18 cellular contexts compared by ENCODE assay signal in genomic region chr18:57439617-57439975, GRCh38. TPM values are rescaled to one million over a fixed set of nuclear protein-coding genes. Genes with fewer than 3 reads are reported as not detected.
DNase-seq lines count a peak whose midpoint lies in the region; ATAC-seq, FAIRE-seq and TF ChIP-seq lines count a peak whose summit lies in the region.
"Had no signal": no experiment of that assay in that cellular context is flagged by ENCODE, and none has a peak within 500 bp of the region (broad histone marks: within the 10 kb centered on the region; RNA-seq: fewer than 3 reads in every experiment).

No MANE protein-coding gene starts in this region.

- intact Hi-C loops in left ventricle myocardium inferior (cut with micrococcal nuclease): no loop called here
- intact Hi-C loops in left cardiac atrium (cut with DNase I): no loop called here

- no peak for TF ChIP-seq CTCF in left ventricle myocardium inferior (IDR thresholded peaks at IDR 0.05; ENCODE audit: borderline replicate concordance)

- H3K4me1 ChIP-seq in left ventricle myocardium inferior: peaks cover 68% of the 10 kb centered on the region

- no peak for FAIRE-seq in H54 (lab: Jason Lieb, UNC)
- FAIRE-seq: GM12878 had no signal

- TF ChIP-seq POLR2A in H54 (IDR thresholded peaks at IDR 0.05; ENCODE audit: low read depth, low read length): no peak

- H3K27ac Mint-ChIP-seq in activated T-helper 17 cell treated with anti-CD3 and anti-CD28 coated beads, Interleukin-2, amount 50 U/mL, for 72 hours: no peak overlapping the region
- peak overlapping the region; percentile 46 for H3K27ac Mint-ChIP-seq in memory B cell
- H3K27ac Mint-ChIP-seq in stimulated activated naive CD8-positive, alpha-beta T cell treated with anti-CD3 and anti-CD28 coated beads, Interleukin-15, amount 100 ng/mL, for 72 hours: peak overlapping the region in 1 of 2 donors; percentile 48
- H3K27ac Mint-ChIP-seq: effector memory CD8-positive, alpha-beta T cell; immature natural killer cell had no signal

- H3K4me3 ChIP-seq in left ventricle myocardium inferior: peak overlapping the region; percentile 53
- H3K4me3 ChIP-seq: GM12878, prostate gland had no signal

- no peak for DNase-seq in left ventricle myocardium inferior
- DNase-seq in left cardiac atrium: no peak
- no peak for DNase-seq in memory B cell (ENCODE audit: low spot score in 2 of 2)
- DNase-seq in stimulated activated naive CD8-positive, alpha-beta T cell treated with anti-CD3 and anti-CD28 coated beads, Interleukin-15, amount 100 ng/mL, for 72 hours: no peak
- DNase-seq in ACHN: no peak
- no peak for DNase-seq in H54 (ENCODE audit: insufficient read length, low spot score)
- DNase-seq: activated CD4-positive, CD25-positive, alpha-beta regulatory T cell treated with anti-CD3 and anti-CD28 coated beads, Interleukin-2, amount 50 U/mL, for 72 hours; activated naive CD4-positive, alpha-beta T cell treated with Interleukin-2 at 50 U/mL for 16 hours; effector memory CD8-positive, alpha-beta T cell; immature natural killer cell; midbrain; NCI-H2029 treated with DMSO at 0.1 percent for 48 hours had no signal

- no peaks in the 10 kb centered on the region for H3K36me3 ChIP-seq in left ventricle myocardium inferior
- H3K36me3 ChIP-seq: prostate gland, tibial nerve had no signal

- H3K4me3 Mint-ChIP-seq in activated T-helper 17 cell treated with anti-CD3 and anti-CD28 coated beads, Interleukin-2, amount 50 U/mL, for 72 hours: peak overlapping the region; percentile 26
- no peak overlapping the region for H3K4me3 Mint-ChIP-seq in memory B cell
- H3K4me3 Mint-ChIP-seq in stimulated activated naive CD8-positive, alpha-beta T cell treated with anti-CD3 and anti-CD28 coated beads, Interleukin-15, amount 100 ng/mL, for 72 hours: peak overlapping the region; percentile 51 to 87
- H3K4me3 Mint-ChIP-seq: effector memory CD8-positive, alpha-beta T cell had no signal

- peaks cover 61% of the 10 kb centered on the region for H3K27me3 Mint-ChIP-seq in activated T-helper 17 cell treated with anti-CD3 and anti-CD28 coated beads, Interleukin-2, amount 50 U/mL, for 72 hours
- peaks cover 37% of the 10 kb centered on the region for H3K27me3 Mint-ChIP-seq in memory B cell
- H3K27me3 Mint-ChIP-seq in stimulated activated naive CD8-positive, alpha-beta T cell treated with anti-CD3 and anti-CD28 coated beads, Interleukin-15, amount 100 ng/mL, for 72 hours: peaks cover 98% of the 10 kb centered on the region

- in situ Hi-C loops in ACHN (cut with HindIII; ENCODE audit: low pct_ligation_motif_present, low pct_unique_long_range_greater_than_20kb, low sequenced_read_pairs): no loop called here

- H3K27me3 ChIP-seq in left ventricle myocardium inferior (ENCODE audit: low read depth): peaks cover 97% of the 10 kb centered on the region

- peaks cover 28% of the 10 kb centered on the region for H3K36me3 Mint-ChIP-seq in activated T-helper 17 cell treated with anti-CD3 and anti-CD28 coated beads, Interleukin-2, amount 50 U/mL, for 72 hours (ENCODE audit: low read depth)
- peaks cover 6% of the 10 kb centered on the region for H3K36me3 Mint-ChIP-seq in memory B cell

- no peak overlapping the region for H3K27ac ChIP-seq in left ventricle myocardium inferior (replicated peaks)
- H3K27ac ChIP-seq: prostate gland, RWPE1, tibial nerve had no signal

- ATAC-seq in left cardiac atrium (no peak), memory B cell (ENCODE audit: low read depth) (no peak), HG02885 (IDR thresholded peaks at IDR 0.05; ENCODE audit: poor library complexity, unreplicated experiment) (no peak)
- ATAC-seq in activated T-helper 17 cell treated with anti-CD3 and anti-CD28 coated beads, Interleukin-2, amount 50 U/mL, for 72 hours (replicated peaks): no peak
- no peak for ATAC-seq in stimulated activated naive CD8-positive, alpha-beta T cell treated with anti-CD3 and anti-CD28 coated beads, Interleukin-15, amount 100 ng/mL, for 72 hours
- ATAC-seq: effector memory CD8-positive, alpha-beta T cell; GM12878 had no signal

- peaks cover 7% of the 10 kb centered on the region for H3K4me1 Mint-ChIP-seq in activated T-helper 17 cell treated with anti-CD3 and anti-CD28 coated beads, Interleukin-2, amount 50 U/mL, for 72 hours
- peaks cover 17% of the 10 kb centered on the region for H3K4me1 Mint-ChIP-seq in memory B cell
- peaks cover 62% of the 10 kb centered on the region for H3K4me1 Mint-ChIP-seq in stimulated activated naive CD8-positive, alpha-beta T cell treated with anti-CD3 and anti-CD28 coated beads, Interleukin-15, amount 100 ng/mL, for 72 hours

- no peaks in the 10 kb centered on the region for H3K9me3 Mint-ChIP-seq in activated T-helper 17 cell treated with anti-CD3 and anti-CD28 coated beads, Interleukin-2, amount 50 U/mL, for 72 hours
- H3K9me3 Mint-ChIP-seq in memory B cell: peaks cover 1% of the 10 kb centered on the region
- H3K9me3 Mint-ChIP-seq in stimulated activated naive CD8-positive, alpha-beta T cell treated with anti-CD3 and anti-CD28 coated beads, Interleukin-15, amount 100 ng/mL, for 72 hours: no peaks in the 10 kb centered on the region

- H3K9me3 ChIP-seq in left ventricle myocardium inferior (replicated peaks): no peaks in the 10 kb centered on the region
- H3K9me3 ChIP-seq: prostate gland, tibial nerve had no signal

RNA-seq across cellular contexts. Expression of gene ONECUT2, which starts 4.4 kb away (rescaled TPM):
- total RNA-seq in left ventricle myocardium inferior (0.41 TPM), left cardiac atrium (under 1 TPM; 0.03 TPM)
- under 1 TPM in 1 of 2 donors, not detected in 1; 0.52 TPM for total RNA-seq in activated T-helper 17 cell treated with anti-CD3 and anti-CD28 coated beads, Interleukin-2, amount 50 U/mL, for 72 hours
